In genomic region chr5:139162448-139162847, GRCh38 we compare ENCODE assay signal across 24 cellular contexts.
"Had no signal": no experiment of that assay in that cellular context is flagged by ENCODE, and none has a peak within 500 bp of the region (broad histone marks: within the 10 kb centered on the region; RNA-seq: fewer than 3 reads in every experiment).

No MANE protein-coding gene starts in this region.

- H3K36me3 ChIP-seq: breast epithelium, ovary, sigmoid colon, thoracic aorta, upper lobe of right lung had no signal

- DNase-seq: activated CD4-positive, alpha-beta T cell treated with anti-CD3 and anti-CD28 coated beads for 48 hours; activated CD4-positive, CD25-positive, alpha-beta regulatory T cell; activated CD8-positive, alpha-beta T cell treated with anti-CD3 and anti-CD28 coated beads for 36 hours; activated naive CD4-positive, alpha-beta T cell; activated naive CD8-positive, alpha-beta T cell treated with anti-CD3 and anti-CD28 coated beads, Interleukin-2, amount 10 ng/mL, durations not matched to agents 7 days and 5 days; activated T-cell treated with anti-CD3 and anti-CD28 coated beads, Interleukin-2, amount 50 U/mL, for 1 hour; cerebellar nuclear complex; cortex of kidney; erythroblast; naive B cell; ovary; sigmoid colon; stimulated activated CD4-positive, alpha-beta T cell treated with anti-CD3 and anti-CD28 coated beads, Interleukin-4, amount 100 ng/mL, for 4 hours; stimulated activated naive B cell treated with anti-CD40 and anti-IgM and Interleukin-4, amounts not matched to agents 10 μg/mL and 1 μg/mL and 100 μg/mL, for 72 hours; T-cell; upper lobe of right lung had no signal

- H3K27ac Mint-ChIP-seq: activated CD8-positive, alpha-beta T cell treated with anti-CD3 and anti-CD28 coated beads for 36 hours; activated naive CD8-positive, alpha-beta T cell treated with anti-CD3 and anti-CD28 coated beads, Interleukin-2, amount 10 ng/mL, durations not matched to agents 7 days and 5 days; activated T-helper 17 cell treated with anti-CD3 and anti-CD28 coated beads, Interleukin-2, amount 50 U/mL, for 72 hours; stimulated activated naive B cell treated with anti-CD40 and anti-IgM and Interleukin-4, amounts not matched to agents 10 μg/mL and 1 μg/mL and 100 μg/mL, for 72 hours; T-cell had no signal

- H3K4me1 Mint-ChIP-seq: activated T-helper 17 cell treated with anti-CD3 and anti-CD28 coated beads, Interleukin-2, amount 50 U/mL, for 72 hours; T-cell had no signal

- H3K27me3 ChIP-seq: breast epithelium, ovary, sigmoid colon, upper lobe of right lung had no signal

- H3K4me1 ChIP-seq: upper lobe of right lung had no signal

- H3K9me3 Mint-ChIP-seq: activated CD8-positive, alpha-beta T cell treated with anti-CD3 and anti-CD28 coated beads for 36 hours; activated T-helper 17 cell treated with anti-CD3 and anti-CD28 coated beads, Interleukin-2, amount 50 U/mL, for 72 hours; naive B cell; stimulated activated naive B cell treated with anti-CD40 and anti-IgM and Interleukin-4, amounts not matched to agents 10 μg/mL and 1 μg/mL and 100 μg/mL, for 72 hours; T-cell had no signal

- H3K27ac ChIP-seq: breast epithelium, ovary, sigmoid colon, thoracic aorta, upper lobe of right lung had no signal

- ATAC-seq: activated CD8-positive, alpha-beta T cell treated with anti-CD3 and anti-CD28 coated beads for 36 hours; activated T-helper 17 cell treated with anti-CD3 and anti-CD28 coated beads, Interleukin-2, amount 50 U/mL, for 72 hours; left lobe of liver; stimulated activated naive B cell treated with anti-CD40 and anti-IgM and Interleukin-4, amounts not matched to agents 10 μg/mL and 1 μg/mL and 100 μg/mL, for 72 hours; T-cell; upper lobe of right lung had no signal

- H3K4me3 ChIP-seq: breast epithelium, lung, ovary, sigmoid colon, thoracic aorta, upper lobe of right lung had no signal

- H3K27me3 Mint-ChIP-seq: activated CD8-positive, alpha-beta T cell treated with anti-CD3 and anti-CD28 coated beads for 36 hours; activated naive CD8-positive, alpha-beta T cell treated with anti-CD3 and anti-CD28 coated beads, Interleukin-2, amount 10 ng/mL, durations not matched to agents 7 days and 5 days; activated T-helper 17 cell treated with anti-CD3 and anti-CD28 coated beads, Interleukin-2, amount 50 U/mL, for 72 hours; naive B cell; stimulated activated naive B cell treated with anti-CD40 and anti-IgM and Interleukin-4, amounts not matched to agents 10 μg/mL and 1 μg/mL and 100 μg/mL, for 72 hours; T-cell had no signal

- H3K9me3 ChIP-seq: breast epithelium, ovary, sigmoid colon, thoracic aorta, upper lobe of right lung had no signal

- H3K4me3 Mint-ChIP-seq: activated CD8-positive, alpha-beta T cell treated with anti-CD3 and anti-CD28 coated beads for 36 hours; activated naive CD8-positive, alpha-beta T cell treated with anti-CD3 and anti-CD28 coated beads, Interleukin-2, amount 10 ng/mL, durations not matched to agents 7 days and 5 days; activated T-helper 17 cell treated with anti-CD3 and anti-CD28 coated beads, Interleukin-2, amount 50 U/mL, for 72 hours; naive B cell; stimulated activated naive B cell treated with anti-CD40 and anti-IgM and Interleukin-4, amounts not matched to agents 10 μg/mL and 1 μg/mL and 100 μg/mL, for 72 hours; T-cell had no signal

- FAIRE-seq: endometrium, frontal cortex, keratinocyte had no signal
